1 cellular context compared by ENCODE assay signal in genomic region chr11:7987560-7987883, GRCh38.
A peak's percentile ranks its signal among the peaks of the same experiment; 100 is the strongest.
TF ChIP-seq lines count a peak whose summit lies in the region.

No MANE protein-coding gene starts in this region.

TF ChIP-seq in HEK293, 187 proteins besides CTCF, POLR2A, EP300 and RAD21:
- 0 out of 2 replicates have a peak, but pooled peaks have one; percentile 15 for TF ChIP-seq ZNF335 (tag by site-specific recombination; conservative IDR thresholded peaks at IDR 0.05)
- 0 out of 2 replicates have a peak, but pooled peaks have one; percentile 19 for TF ChIP-seq PRDM1 (tag by site-specific recombination; IDR thresholded peaks at IDR 0.05)
